In the genomic region with DNA sequence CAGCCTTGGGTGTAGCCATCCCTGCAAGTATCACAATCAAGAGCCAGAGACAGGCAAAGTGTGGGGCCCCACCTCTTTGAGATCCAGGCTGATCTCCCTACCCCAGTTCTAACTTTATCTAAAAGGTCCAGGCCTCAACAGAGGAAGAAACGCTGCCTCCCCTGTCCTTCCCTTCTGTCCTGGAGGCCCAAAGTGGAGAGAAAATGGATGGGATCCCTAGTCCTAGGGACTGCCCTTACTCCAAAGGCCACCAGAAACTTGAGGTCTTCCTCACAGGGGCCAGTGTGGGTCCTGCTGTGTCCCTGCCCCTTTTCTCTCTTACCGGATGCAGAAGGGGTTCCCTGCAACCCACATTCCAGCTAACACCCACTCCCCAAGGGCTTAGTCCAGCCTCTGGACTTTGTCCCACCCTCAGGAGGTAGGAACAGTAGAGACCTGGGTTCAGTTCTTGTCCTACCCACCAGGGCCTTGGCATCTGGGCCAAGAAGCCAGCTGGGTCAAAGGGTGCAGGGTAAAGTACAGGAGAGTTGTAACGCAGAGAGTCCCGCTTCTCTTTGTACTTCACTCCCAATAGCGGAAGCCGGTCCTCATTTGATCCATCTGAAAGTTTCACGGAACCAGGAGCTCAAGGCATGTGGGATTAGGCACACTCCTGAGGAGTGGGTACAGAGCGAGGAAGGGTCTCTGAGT, we compare ENCODE assay signal across 8 cellular contexts. TPM values are rescaled to one million over a fixed set of nuclear protein-coding genes. Genes with fewer than 3 reads are reported as not detected.
DNase-seq lines count a peak whose midpoint lies in the region; ATAC-seq lines count a peak whose summit lies in the region.

No MANE protein-coding gene starts in this region.

- H3K9me3 ChIP-seq in CD4-positive, CD25-positive, alpha-beta regulatory T cell (ENCODE audit: control insufficient read depth in 2 of 2, low read length in 2 of 2): no peaks in the 10 kb centered on the region

- H3K4me3 Mint-ChIP-seq in CD4-positive, CD25-positive, alpha-beta regulatory T cell: peak overlapping the region; percentile 93 to 96 (median 93)
- peak overlapping the region; percentile 90 for H3K4me3 Mint-ChIP-seq in dendritic cell treated with granulocyte-macrophage colony-stimulating factor and Interleukin-4, amounts not matched to agents 40 ng/mL and 50 ng/mL, for 4 days
- peak overlapping the region; percentile 97 for H3K4me3 Mint-ChIP-seq in natural killer cell treated with Interleukin-12 subunit alpha and Interleukin-12 subunit beta and Interleukin-15 and Interleukin-18, amount 100 ng/mL, for 72 hours

- DNase-seq in CD4-positive, CD25-positive, alpha-beta regulatory T cell: no peak
- DNase-seq in LoVo (ENCODE audit: low spot score) (peak; percentile 54), RPMI8226 (no peak), Ammon's horn (ENCODE audit: low spot score) (no peak)
- no peak for DNase-seq in natural killer cell treated with Interleukin-12 subunit alpha and Interleukin-12 subunit beta and Interleukin-15 and Interleukin-18, amount 100 ng/mL, for 72 hours (ENCODE audit: low spot score)

- H3K36me3 Mint-ChIP-seq in CD4-positive, CD25-positive, alpha-beta regulatory T cell: peaks cover 11% of the 10 kb centered on the region
- H3K36me3 Mint-ChIP-seq in dendritic cell treated with granulocyte-macrophage colony-stimulating factor and Interleukin-4, amounts not matched to agents 40 ng/mL and 50 ng/mL, for 4 days (ENCODE audit: low read depth): peaks cover 61% of the 10 kb centered on the region
- H3K36me3 Mint-ChIP-seq in natural killer cell treated with Interleukin-12 subunit alpha and Interleukin-12 subunit beta and Interleukin-15 and Interleukin-18, amount 100 ng/mL, for 72 hours: peaks cover 4% of the 10 kb centered on the region

- intact Hi-C loops in dendritic cell treated with granulocyte-macrophage colony-stimulating factor and Interleukin-4, amounts not matched to agents 40 ng/mL and 50 ng/mL, for 4 days (cut with micrococcal nuclease): no loop called here

- peak overlapping the region; percentile 83 for H3K27ac ChIP-seq in CD4-positive, CD25-positive, alpha-beta regulatory T cell (ENCODE audit: insufficient read depth, low read length, poor library complexity, severe bottlenecking)

- H3K4me1 ChIP-seq in CD4-positive, CD25-positive, alpha-beta regulatory T cell (ENCODE audit: control insufficient read depth, insufficient read depth, low read length, poor library complexity, severe bottlenecking): peaks cover 61% of the 10 kb centered on the region

- H3K4me1 Mint-ChIP-seq in CD4-positive, CD25-positive, alpha-beta regulatory T cell: peaks cover 22 to 70% (median 54%) of the 10 kb centered on the region in 4 donors
- H3K4me1 Mint-ChIP-seq in dendritic cell treated with granulocyte-macrophage colony-stimulating factor and Interleukin-4, amounts not matched to agents 40 ng/mL and 50 ng/mL, for 4 days (ENCODE audit: low read depth): peaks cover 65% of the 10 kb centered on the region
- H3K4me1 Mint-ChIP-seq in natural killer cell treated with Interleukin-12 subunit alpha and Interleukin-12 subunit beta and Interleukin-15 and Interleukin-18, amount 100 ng/mL, for 72 hours (ENCODE audit: low read depth in 2 of 2): peaks cover 57 to 64% of the 10 kb centered on the region in 2 donors

- H3K36me3 ChIP-seq in CD4-positive, CD25-positive, alpha-beta regulatory T cell (ENCODE audit: control insufficient read depth, insufficient read depth, low read length): peaks cover 8% of the 10 kb centered on the region

- no peaks in the 10 kb centered on the region for H3K27me3 Mint-ChIP-seq in CD4-positive, CD25-positive, alpha-beta regulatory T cell
- no peaks in the 10 kb centered on the region for H3K27me3 Mint-ChIP-seq in dendritic cell treated with granulocyte-macrophage colony-stimulating factor and Interleukin-4, amounts not matched to agents 40 ng/mL and 50 ng/mL, for 4 days
- H3K27me3 Mint-ChIP-seq in natural killer cell treated with Interleukin-12 subunit alpha and Interleukin-12 subunit beta and Interleukin-15 and Interleukin-18, amount 100 ng/mL, for 72 hours: no peaks in the 10 kb centered on the region

- peak overlapping the region; percentile 89 for H3K4me3 ChIP-seq in CD4-positive, CD25-positive, alpha-beta regulatory T cell (ENCODE audit: low read depth, low read length)

- no peaks in the 10 kb centered on the region for H3K9me3 Mint-ChIP-seq in CD4-positive, CD25-positive, alpha-beta regulatory T cell
- H3K9me3 Mint-ChIP-seq in dendritic cell treated with granulocyte-macrophage colony-stimulating factor and Interleukin-4, amounts not matched to agents 40 ng/mL and 50 ng/mL, for 4 days: no peaks in the 10 kb centered on the region
- no peaks in the 10 kb centered on the region for H3K9me3 Mint-ChIP-seq in natural killer cell treated with Interleukin-12 subunit alpha and Interleukin-12 subunit beta and Interleukin-15 and Interleukin-18, amount 100 ng/mL, for 72 hours

- peak overlapping the region; percentile 94 to 97 (median 96) for H3K27ac Mint-ChIP-seq in CD4-positive, CD25-positive, alpha-beta regulatory T cell
- peak overlapping the region; percentile 92 for H3K27ac Mint-ChIP-seq in dendritic cell treated with granulocyte-macrophage colony-stimulating factor and Interleukin-4, amounts not matched to agents 40 ng/mL and 50 ng/mL, for 4 days
- H3K27ac Mint-ChIP-seq in natural killer cell treated with Interleukin-12 subunit alpha and Interleukin-12 subunit beta and Interleukin-15 and Interleukin-18, amount 100 ng/mL, for 72 hours: peak overlapping the region; percentile 97 to 100

- no peaks in the 10 kb centered on the region for H3K27me3 ChIP-seq in CD4-positive, CD25-positive, alpha-beta regulatory T cell (ENCODE audit: control insufficient read depth, insufficient read depth, low read length)

- no peak for ATAC-seq in CD4-positive, CD25-positive, alpha-beta regulatory T cell (ENCODE audit: low read depth in 2 of 2)
- ATAC-seq in natural killer cell treated with Interleukin-12 subunit alpha and Interleukin-12 subunit beta and Interleukin-15 and Interleukin-18, amount 100 ng/mL, for 72 hours: no peak
- no peak for ATAC-seq in GM21786 (IDR thresholded peaks at IDR 0.05; ENCODE audit: unreplicated experiment)
- ATAC-seq in HG03108 (IDR thresholded peaks at IDR 0.05; ENCODE audit: unreplicated experiment): no peak

RNA-seq across cellular contexts. Expression of a gene that starts 1.9 kb away (rescaled TPM):
- total RNA-seq in CD4-positive, CD25-positive, alpha-beta regulatory T cell: 87.6 TPM
- polyA plus RNA-seq in CD4-positive, CD25-positive, alpha-beta regulatory T cell: 10 to 100 TPM; 26.9 to 50.2 (median 36.7) TPM
- 100 to 1,000 TPM; 208 to 308 TPM for total RNA-seq in natural killer cell treated with Interleukin-12 subunit alpha and Interleukin-12 subunit beta and Interleukin-15 and Interleukin-18, amount 100 ng/mL, for 72 hours

RNA-seq across cellular contexts. Expression of a gene that starts 8.7 kb away (rescaled TPM):
- total RNA-seq in CD4-positive, CD25-positive, alpha-beta regulatory T cell: 18.2 TPM
- 10 to 100 TPM; 72.5 to 86.4 (median 79.3) TPM for polyA plus RNA-seq in CD4-positive, CD25-positive, alpha-beta regulatory T cell
- 10 to 100 TPM; 52.9 to 71.2 TPM for total RNA-seq in natural killer cell treated with Interleukin-12 subunit alpha and Interleukin-12 subunit beta and Interleukin-15 and Interleukin-18, amount 100 ng/mL, for 72 hours

RNA-seq across cellular contexts. Expression of a gene that starts 17.8 kb away (rescaled TPM):
- total RNA-seq in CD4-positive, CD25-positive, alpha-beta regulatory T cell: 67.8 TPM
- 10 to 100 TPM; 35.5 to 43.3 (median 36.4) TPM for polyA plus RNA-seq in CD4-positive, CD25-positive, alpha-beta regulatory T cell
- 100 to 1,000 TPM in 1 of 2 donors, 10 to 100 TPM in 1; 86.2 to 116 TPM for total RNA-seq in natural killer cell treated with Interleukin-12 subunit alpha and Interleukin-12 subunit beta and Interleukin-15 and Interleukin-18, amount 100 ng/mL, for 72 hours

RNA-seq across cellular contexts. Expression of a gene that starts 21.0 kb away (rescaled TPM):
- 76.7 TPM for total RNA-seq in CD4-positive, CD25-positive, alpha-beta regulatory T cell
- polyA plus RNA-seq in CD4-positive, CD25-positive, alpha-beta regulatory T cell: 10 to 100 TPM; 15.8 to 17.8 (median 17.0) TPM
- 10 to 100 TPM; 67.5 to 97.5 TPM for total RNA-seq in natural killer cell treated with Interleukin-12 subunit alpha and Interleukin-12 subunit beta and Interleukin-15 and Interleukin-18, amount 100 ng/mL, for 72 hours

RNA-seq across cellular contexts. Expression of a gene that starts 21.3 kb away (rescaled TPM):
- 19.0 TPM for total RNA-seq in CD4-positive, CD25-positive, alpha-beta regulatory T cell
- 1 to 10 TPM; 4.3 to 8.7 (median 7.2) TPM for polyA plus RNA-seq in CD4-positive, CD25-positive, alpha-beta regulatory T cell
- 10 to 100 TPM; 33.0 to 37.4 TPM for total RNA-seq in natural killer cell treated with Interleukin-12 subunit alpha and Interleukin-12 subunit beta and Interleukin-15 and Interleukin-18, amount 100 ng/mL, for 72 hours
